In genomic region chr14:55355922-55356321, GRCh38 we compare ENCODE assay signal across 24 cellular contexts.
"Had no signal": no experiment of that assay in that cellular context is flagged by ENCODE, and none has a peak within 500 bp of the region (broad histone marks: within the 10 kb centered on the region; RNA-seq: fewer than 3 reads in every experiment).

No MANE protein-coding gene starts in this region.

- ATAC-seq: activated T-cell treated with anti-CD3 and anti-CD28 coated beads, Interleukin-2, amount 50 U/mL, for 72 hours; T-helper 17 cell had no signal

- H3K36me3 ChIP-seq: MG63 had no signal

- H3K27me3 Mint-ChIP-seq: activated B cell treated with CpG ODN at 0.5 μM for 24 hours; activated CD4-positive, alpha-beta memory T cell treated with anti-CD3 and anti-CD28 coated beads, Interleukin-2, amount 10 ng/mL, durations not matched to agents 7 days and 5 days; activated CD4-positive, alpha-beta T cell treated with anti-CD3 and anti-CD28 coated beads, Interleukin-2, amount 10 ng/mL, durations not matched to agents 24 days and 14 days; activated naive CD8-positive, alpha-beta T cell treated with anti-CD3 and anti-CD28 coated beads, Interleukin-2, amount 10 ng/mL, durations not matched to agents 7 days and 5 days; T-helper 17 cell had no signal

- H3K9me3 Mint-ChIP-seq: activated B cell treated with CpG ODN at 0.5 μM for 24 hours; activated CD4-positive, alpha-beta memory T cell treated with anti-CD3 and anti-CD28 coated beads, Interleukin-2, amount 10 ng/mL, durations not matched to agents 7 days and 5 days; activated CD4-positive, alpha-beta T cell treated with anti-CD3 and anti-CD28 coated beads, Interleukin-2, amount 10 ng/mL, durations not matched to agents 24 days and 14 days; activated naive CD8-positive, alpha-beta T cell treated with anti-CD3 and anti-CD28 coated beads, Interleukin-2, amount 10 ng/mL, durations not matched to agents 7 days and 5 days; activated T-cell treated with anti-CD3 and anti-CD28 coated beads, Interleukin-2, amount 50 U/mL, for 72 hours had no signal

- H3K9me3 ChIP-seq: adrenal gland, MG63, Peyer's patch had no signal

- H3K4me1 ChIP-seq: adrenal gland had no signal

- H3K4me3 Mint-ChIP-seq: activated B cell treated with CpG ODN at 0.5 μM for 24 hours; activated CD4-positive, alpha-beta memory T cell treated with anti-CD3 and anti-CD28 coated beads, Interleukin-2, amount 10 ng/mL, durations not matched to agents 7 days and 5 days; activated CD4-positive, alpha-beta T cell treated with anti-CD3 and anti-CD28 coated beads, Interleukin-2, amount 10 ng/mL, durations not matched to agents 24 days and 14 days; activated naive CD8-positive, alpha-beta T cell treated with anti-CD3 and anti-CD28 coated beads, Interleukin-2, amount 10 ng/mL, durations not matched to agents 7 days and 5 days; activated T-cell treated with anti-CD3 and anti-CD28 coated beads, Interleukin-2, amount 50 U/mL, for 72 hours; T-helper 17 cell had no signal

- DNase-seq: activated B cell treated with CpG ODN at 0.5 μM for 24 hours; activated CD4-positive, alpha-beta memory T cell treated with anti-CD3 and anti-CD28 coated beads, Interleukin-2, amount 10 ng/mL, durations not matched to agents 7 days and 5 days; activated CD4-positive, alpha-beta T cell treated with anti-CD3 and anti-CD28 coated beads for 1 hour; activated CD4-positive, alpha-beta T cell treated with anti-CD3 and anti-CD28 coated beads, Interleukin-2, amount 10 ng/mL, durations not matched to agents 24 days and 14 days; activated naive CD4-positive, alpha-beta T cell treated with anti-CD3 and anti-CD28 coated beads, Interleukin-2, amount 50 U/mL, for 16 hours; activated naive CD8-positive, alpha-beta T cell treated with anti-CD3 and anti-CD28 coated beads, Interleukin-2, amount 10 ng/mL, durations not matched to agents 7 days and 5 days; activated T-cell treated with anti-CD3 and anti-CD28 coated beads for 4 hours; activated T-cell treated with anti-CD3 and anti-CD28 coated beads, Interleukin-2, amount 50 U/mL, for 72 hours; adrenal gland; anterior cingulate cortex; central memory CD4-positive, alpha-beta T cell; MG63; MV-4-11; NCI-H1092 treated with DMSO at 0.1 percent for 48 hours; NCI-H1417 treated with DMSO at 0.1 percent for 48 hours; NCI-H2081; NCI-H510A treated with DMSO at 0.1 percent for 48 hours; NCI-H69; NK-92 treated with Interleukin-12 subunit alpha and Interleukin-12 subunit beta, amount 100 ng/mL, for 24 hours; OCI-M1; Peyer's patch; SIG-M5; T-helper 17 cell; T-helper 9 cell had no signal

- H3K27ac ChIP-seq: adrenal gland, Peyer's patch had no signal

- H3K4me3 ChIP-seq: adrenal gland, MG63, Peyer's patch had no signal

- H3K27ac Mint-ChIP-seq: activated B cell treated with CpG ODN at 0.5 μM for 24 hours; activated CD4-positive, alpha-beta T cell treated with anti-CD3 and anti-CD28 coated beads, Interleukin-2, amount 10 ng/mL, durations not matched to agents 24 days and 14 days; activated naive CD8-positive, alpha-beta T cell treated with anti-CD3 and anti-CD28 coated beads, Interleukin-2, amount 10 ng/mL, durations not matched to agents 7 days and 5 days; activated T-cell treated with anti-CD3 and anti-CD28 coated beads, Interleukin-2, amount 50 U/mL, for 72 hours had no signal

- H3K27me3 ChIP-seq: adrenal gland, MG63, Peyer's patch had no signal
